In genomic region chr6:25054469-25054868, GRCh38 we compare ENCODE assay signal across 11 cellular contexts.
A peak's percentile ranks its signal among the peaks of the same experiment; 100 is the strongest.
DNase-seq lines count a peak whose midpoint lies in the region; ATAC-seq and TF ChIP-seq lines count a peak whose summit lies in the region.
"Had no signal": no experiment of that assay in that cellular context is flagged by ENCODE, and none has a peak within 500 bp of the region (broad histone marks: within the 10 kb centered on the region; RNA-seq: fewer than 3 reads in every experiment).

No MANE protein-coding gene starts in this region.

- TF ChIP-seq CTCF in SK-N-SH (IDR thresholded peaks at IDR 0.05) (no peak), fibroblast of pulmonary artery (IDR thresholded peaks at IDR 0.05; ENCODE audit: low read length, missing control alignments) (no peak), stomach (IDR thresholded peaks at IDR 0.05) (no peak)

- H3K36me3 Mint-ChIP-seq in activated CD4-positive, alpha-beta T cell treated with anti-CD3 and anti-CD28 coated beads for 36 hours (ENCODE audit: low read depth): peaks cover 5% of the 10 kb centered on the region

- H3K27ac ChIP-seq in SK-N-SH (ENCODE audit: low read depth in 2 of 2, low read length in 1 of 2): peak overlapping the region; percentile 83 to 99
- H3K27ac ChIP-seq in stomach: peak overlapping the region in 4 of 5 donors; percentile 13 to 72 (median 46)

- no peak for TF ChIP-seq POLR2A in stomach (IDR thresholded peaks at IDR 0.05)

- H3K4me3 Mint-ChIP-seq in activated CD4-positive, alpha-beta T cell treated with anti-CD3 and anti-CD28 coated beads for 36 hours: no peak overlapping the region

- H2AFZ ChIP-seq in SK-N-SH (ENCODE audit: low read depth): peak overlapping the region; percentile 51; the same call in 1 of the 2 replicates

- no peak overlapping the region for H3K4me3 ChIP-seq in SK-N-SH (ENCODE audit: low read depth in 2 of 2, low read length in 1 of 2)
- H3K4me3 ChIP-seq in fibroblast of pulmonary artery (replicated peaks; ENCODE audit: low read depth, low read length): no peak overlapping the region
- H3K4me3 ChIP-seq in stomach: no peak overlapping the region

- peaks cover 72% of the 10 kb centered on the region for H3K4me1 Mint-ChIP-seq in activated CD4-positive, alpha-beta T cell treated with anti-CD3 and anti-CD28 coated beads for 36 hours

- WGBS in SK-N-SH (ENCODE audit: low lambda C conversion rate): 11% methylated on average over 3 of the region's 3 CpGs
- 48 to 72% (median 63%) methylated on average over 3 of the region's 3 CpGs for WGBS in stomach, 5 donors

- no peaks in the 10 kb centered on the region for H3K9me2 ChIP-seq in SK-N-SH

- peaks cover 8 to 33% of the 10 kb centered on the region in 2 experiments; a peak in 3 of 4 replicates for H3K4me1 ChIP-seq in SK-N-SH (ENCODE audit: control insufficient read depth in 1 of 2, insufficient read depth in 2 of 2, low read depth in 1 of 2, low read length in 1 of 2)
- peaks cover 20 to 55% (median 44%) of the 10 kb centered on the region in 4 donors for H3K4me1 ChIP-seq in stomach

- H3K4me2 ChIP-seq in SK-N-SH: peak overlapping the region; percentile 55

- POLR2A ChIA-PET in activated CD4-positive, alpha-beta T cell treated with anti-CD3 and anti-CD28 coated beads for 36 hours (lab: Charles Lee): interaction anchor here (2.0 kb wide), 1 partner anchor 28 kb away, joined by 5 read pairs; no protein-coding TSS in a partner anchor
- POLR2A ChIA-PET in SK-N-SH (lab: Yijun Ruan, JAX): no interaction called here

- H3K9me3 Mint-ChIP-seq in activated CD4-positive, alpha-beta T cell treated with anti-CD3 and anti-CD28 coated beads for 36 hours (ENCODE audit: low read depth): peaks cover 5% of the 10 kb centered on the region

- DNase-seq in activated CD4-positive, alpha-beta T cell treated with anti-CD3 and anti-CD28 coated beads for 36 hours: no peak
- DNase-seq in activated CD4-positive, alpha-beta T cell treated with anti-CD3 and anti-CD28 coated beads for 48 hours: no peak
- DNase-seq in SK-N-SH (no peak), fibroblast of pulmonary artery (ENCODE audit: low read depth) (peak; percentile 63), stomach (no peak), NCI-H146 treated with DMSO at 0.1 percent for 48 hours (lab: John Stamatoyannopoulos, UW; ENCODE audit: unreplicated experiment) (no peak)
- DNase-seq: ACHN, substantia nigra had no signal

- H3K9me3 ChIP-seq in SK-N-SH: no peaks in the 10 kb centered on the region
- no peaks in the 10 kb centered on the region for H3K9me3 ChIP-seq in stomach

- no peaks in the 10 kb centered on the region for H3K27me3 Mint-ChIP-seq in activated CD4-positive, alpha-beta T cell treated with anti-CD3 and anti-CD28 coated beads for 36 hours

- no peak for TF ChIP-seq RAD21 in SK-N-SH (IDR thresholded peaks at IDR 0.05; ENCODE audit: low read length)

- ATAC-seq in activated CD4-positive, alpha-beta T cell treated with anti-CD3 and anti-CD28 coated beads for 36 hours: no peak
- ATAC-seq in HG03025 (IDR thresholded peaks at IDR 0.05; ENCODE audit: low FRiP score, unreplicated experiment) (no peak), HG03460 (IDR thresholded peaks at IDR 0.05; ENCODE audit: unreplicated experiment) (no peak)
- ATAC-seq: Panc1 had no signal

- peak overlapping the region; percentile 59 for H3K27ac Mint-ChIP-seq in activated CD4-positive, alpha-beta T cell treated with anti-CD3 and anti-CD28 coated beads for 36 hours

- no peaks in the 10 kb centered on the region for H4K20me1 ChIP-seq in SK-N-SH (ENCODE audit: insufficient read depth)

- H3K27me3 ChIP-seq in SK-N-SH (ENCODE audit: insufficient read depth): no peaks in the 10 kb centered on the region
- H3K27me3 ChIP-seq in stomach: no peaks in the 10 kb centered on the region

- H3F3A ChIP-seq in SK-N-SH (replicated peaks; ENCODE audit: insufficient read depth): peaks cover 24% of the 10 kb centered on the region

- CTCF ChIA-PET in activated CD4-positive, alpha-beta T cell treated with anti-CD3 and anti-CD28 coated beads for 36 hours (lab: Charles Lee): interaction anchor here (1.1 to 3.4 kb wide), 6 partner anchors 11 to 121 kb away, joined by 4 to 21 read pairs (median 8); no protein-coding TSS in a partner anchor
- CTCF ChIA-PET in SK-N-SH (lab: Yijun Ruan, JAX): interaction anchor here (1.0 to 1.3 kb wide), 5 partner anchors 11 to 63 kb away, joined by 3 to 6 read pairs (median 4); no protein-coding TSS in a partner anchor

- TF ChIP-seq EP300 in SK-N-SH (IDR thresholded peaks at IDR 0.05; ENCODE audit: borderline replicate concordance in 1 of 2, low read depth in 1 of 2, low read length in 1 of 2): peak in 1 of 2 experiments; percentile 34; a peak in 1 of 4 replicates
- no peak for TF ChIP-seq EP300 in stomach (IDR thresholded peaks at IDR 0.05)

- intact Hi-C loops in activated CD4-positive, alpha-beta T cell treated with anti-CD3 and anti-CD28 coated beads for 36 hours (cut with DNase I, micrococcal nuclease): no loop called here
- intact Hi-C loops in stomach (cut with DNase I; ENCODE audit: low total_unique reads): no loop called here

- H3K36me3 ChIP-seq in SK-N-SH (replicated peaks in 1 of 2; ENCODE audit: control insufficient read depth in 1 of 2, insufficient read depth in 2 of 2, low read length in 1 of 2) (no peaks in the 10 kb centered on the region), stomach (no peaks in the 10 kb centered on the region)

- H3K79me2 ChIP-seq in SK-N-SH (ENCODE audit: insufficient read depth): no peaks in the 10 kb centered on the region

- peak overlapping the region; percentile 74 for H3K9ac ChIP-seq in SK-N-SH

TF ChIP-seq in SK-N-SH, 30 proteins besides CTCF, POLR2A, EP300 and RAD21:
- TF ChIP-seq NFIC (IDR thresholded peaks at IDR 0.05; ENCODE audit: borderline replicate concordance): 0 out of 2 replicates have a peak, but pooled peaks have one; percentile 5
- TF ChIP-seq FOXM1 (IDR thresholded peaks at IDR 0.05; ENCODE audit: low read depth): no peak
- TF ChIP-seq PBX3 (IDR thresholded peaks at IDR 0.05): peak; percentile 57
- TF ChIP-seq FOSL2 (IDR thresholded peaks at IDR 0.05; ENCODE audit: borderline replicate concordance, low read depth): peak; percentile 74; the same call in 1 of the 2 replicates
- no peak for TF ChIP-seq USF2 (IDR thresholded peaks at IDR 0.05; ENCODE audit: borderline replicate concordance, low read depth, low read length)
- peak; percentile 51 for TF ChIP-seq JUND (IDR thresholded peaks at IDR 0.05)
- TF ChIP-seq POLR2AphosphoS5 (IDR thresholded peaks at IDR 0.05; ENCODE audit: low read depth, low read length): no peak
